31 cellular contexts compared by ENCODE assay signal in the genomic region with DNA sequence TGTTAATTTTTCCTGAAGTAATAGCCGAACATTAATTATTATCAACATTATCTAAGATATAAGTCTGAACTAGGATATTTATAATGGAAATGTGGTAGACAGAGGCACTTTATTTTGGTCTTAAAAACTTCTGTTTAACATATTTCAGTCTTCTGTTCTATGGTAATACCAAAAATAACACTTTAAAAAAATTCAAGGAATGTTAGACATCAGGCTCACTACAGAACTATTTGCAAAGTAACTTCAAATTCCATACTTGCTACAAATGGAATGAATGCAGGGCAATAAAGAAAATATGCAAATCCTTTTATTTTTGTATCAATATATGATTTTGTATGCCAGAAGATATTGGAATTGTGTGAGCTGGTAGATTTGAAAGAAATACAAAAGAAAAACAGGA.
DNase-seq lines count a peak whose midpoint lies in the region; ATAC-seq and TF ChIP-seq lines count a peak whose summit lies in the region.
"Had no signal": no experiment of that assay in that cellular context is flagged by ENCODE, and none has a peak within 500 bp of the region (broad histone marks: within the 10 kb centered on the region; RNA-seq: fewer than 3 reads in every experiment).

No MANE protein-coding gene starts in this region.

- no peaks in the 10 kb centered on the region for H3K4me1 ChIP-seq in CD4-positive, alpha-beta memory T cell (ENCODE audit: insufficient read depth, low read length)
- H3K4me1 ChIP-seq: heart right ventricle had no signal

- ATAC-seq in GM21423 (IDR thresholded peaks at IDR 0.05; ENCODE audit: unreplicated experiment), result no peak
- ATAC-seq: activated CD4-positive, alpha-beta T cell treated with anti-CD3 and anti-CD28 coated beads for 36 hours; activated CD8-positive, alpha-beta T cell treated with anti-CD3 and anti-CD28 coated beads, Interleukin-2, amount 10 ng/mL, durations not matched to agents 7 days and 5 days; activated T-helper 17 cell treated with anti-CD3 and anti-CD28 coated beads, Interleukin-2, amount 50 U/mL, for 72 hours; CD8-positive, alpha-beta T cell; effector memory CD8-positive, alpha-beta T cell; heart right ventricle; Panc1; sciatic nerve had no signal

- CTCF ChIA-PET in CD4-positive, alpha-beta memory T cell (lab: Charles Lee; ENCODE audit: partially characterized antibody), result no interaction called here

- H3K36me3 ChIP-seq in CD4-positive, alpha-beta memory T cell (ENCODE audit: insufficient read depth, low read length), result no peaks in the 10 kb centered on the region
- H3K36me3 ChIP-seq: heart right ventricle had no signal

- H3K9me3 Mint-ChIP-seq in CD4-positive, alpha-beta memory T cell, result peaks cover 0 to 5% (median 0%) of the 10 kb centered on the region in 8 donors
- H3K9me3 Mint-ChIP-seq: activated T-helper 17 cell treated with anti-CD3 and anti-CD28 coated beads, Interleukin-2, amount 50 U/mL, for 72 hours; CD8-positive, alpha-beta T cell had no signal

- POLR2A ChIA-PET in CD4-positive, alpha-beta memory T cell (lab: Charles Lee; ENCODE audit: partially characterized antibody), result no interaction called here

- no peaks in the 10 kb centered on the region for H3K4me1 Mint-ChIP-seq in CD4-positive, alpha-beta memory T cell
- H3K4me1 Mint-ChIP-seq: activated CD4-positive, alpha-beta T cell treated with anti-CD3 and anti-CD28 coated beads for 36 hours; activated T-helper 17 cell treated with anti-CD3 and anti-CD28 coated beads, Interleukin-2, amount 50 U/mL, for 72 hours; B cell; naive B cell had no signal

- DNase-seq in HCEC 1CT, result peak; percentile 50
- DNase-seq in amniotic epithelial cell (ENCODE audit: low read depth), result peak; percentile 4
- peak; percentile 55 for DNase-seq in fibroblast of the aortic adventitia (ENCODE audit: low read depth)
- DNase-seq in 8988T, result no peak
- no peak for DNase-seq in anterior cingulate cortex (lab: John Stamatoyannopoulos, UW)
- DNase-seq in CD4-positive, alpha-beta memory T cell, result no peak
- DNase-seq: activated CD4-positive, alpha-beta T cell treated with anti-CD3 and anti-CD28 coated beads for 36 hours; activated CD8-positive, alpha-beta T cell treated with anti-CD3 and anti-CD28 coated beads, Interleukin-2, amount 10 ng/mL, durations not matched to agents 7 days and 5 days; activated naive CD4-positive, alpha-beta T cell treated with anti-CD3 and anti-CD28 coated beads, Interleukin-2, amount 50 U/mL, for 16 hours; amygdala; CD8-positive, alpha-beta T cell; cortex of kidney; DMS 273 treated with DMSO at 0.1 percent for 48 hours; effector memory CD8-positive, alpha-beta T cell; foreskin melanocyte; heart right ventricle; Kasumi-1; naive B cell; NCI-H1436 treated with DMSO at 0.1 percent for 48 hours; NCI-H2081 treated with DMSO at 0.1 percent for 48 hours; NCI-H226; SHP77; stimulated activated CD4-positive, alpha-beta T cell treated with anti-CD3 and anti-CD28 coated beads, Interleukin-4, amount 100 ng/mL, for 4 hours; substantia nigra; T-helper 9 cell had no signal

- H3K27ac ChIP-seq in CD4-positive, alpha-beta memory T cell (ENCODE audit: low read depth, low read length), result no peak overlapping the region
- H3K27ac ChIP-seq: heart right ventricle, VCaP had no signal

- TF ChIP-seq CTCF in fibroblast of the aortic adventitia (IDR thresholded peaks at IDR 0.05; ENCODE audit: insufficient read depth, low read length), result no peak

- H3K4me3 ChIP-seq in fibroblast of the aortic adventitia (ENCODE audit: low read depth, low read length), result no peak overlapping the region
- no peak overlapping the region for H3K4me3 ChIP-seq in CD4-positive, alpha-beta memory T cell (ENCODE audit: low read length in 2 of 2)
- H3K4me3 ChIP-seq: heart right ventricle had no signal

- H3K27ac Mint-ChIP-seq in CD4-positive, alpha-beta memory T cell, result no peak overlapping the region
- H3K27ac Mint-ChIP-seq: activated CD4-positive, alpha-beta T cell treated with anti-CD3 and anti-CD28 coated beads for 36 hours; activated CD8-positive, alpha-beta T cell treated with anti-CD3 and anti-CD28 coated beads, Interleukin-2, amount 10 ng/mL, durations not matched to agents 7 days and 5 days; activated T-helper 17 cell treated with anti-CD3 and anti-CD28 coated beads, Interleukin-2, amount 50 U/mL, for 72 hours; B cell; CD8-positive, alpha-beta T cell; effector memory CD8-positive, alpha-beta T cell; naive B cell had no signal

- H3K27me3 ChIP-seq in CD4-positive, alpha-beta memory T cell (ENCODE audit: insufficient read depth, low read length), result no peaks in the 10 kb centered on the region
- H3K27me3 ChIP-seq: heart right ventricle had no signal

- no peaks in the 10 kb centered on the region for H3K9me3 ChIP-seq in CD4-positive, alpha-beta memory T cell (ENCODE audit: control insufficient read depth in 1 of 2, low read length in 2 of 2)

- no peaks in the 10 kb centered on the region for H3K36me3 Mint-ChIP-seq in CD4-positive, alpha-beta memory T cell
- H3K36me3 Mint-ChIP-seq: CD8-positive, alpha-beta T cell; naive B cell had no signal

- intact Hi-C loops in CD4-positive, alpha-beta memory T cell (cut with micrococcal nuclease), result no loop called here

- H3K4me3 Mint-ChIP-seq in CD4-positive, alpha-beta memory T cell, result no peak overlapping the region
- H3K4me3 Mint-ChIP-seq: activated CD4-positive, alpha-beta T cell treated with anti-CD3 and anti-CD28 coated beads for 36 hours; activated CD8-positive, alpha-beta T cell treated with anti-CD3 and anti-CD28 coated beads, Interleukin-2, amount 10 ng/mL, durations not matched to agents 7 days and 5 days; activated T-helper 17 cell treated with anti-CD3 and anti-CD28 coated beads, Interleukin-2, amount 50 U/mL, for 72 hours; B cell; CD8-positive, alpha-beta T cell; effector memory CD8-positive, alpha-beta T cell; naive B cell had no signal

- no peaks in the 10 kb centered on the region for H3K27me3 Mint-ChIP-seq in CD4-positive, alpha-beta memory T cell
- H3K27me3 Mint-ChIP-seq: activated CD4-positive, alpha-beta T cell treated with anti-CD3 and anti-CD28 coated beads for 36 hours; activated T-helper 17 cell treated with anti-CD3 and anti-CD28 coated beads, Interleukin-2, amount 50 U/mL, for 72 hours; B cell; effector memory CD8-positive, alpha-beta T cell had no signal

Comparison
In these comparisons a context has a peak if more than half of its experiments do, and no peak if none do; other contexts are left out.
1. DNase-seq: peak in HCEC 1CT (single experiment), amniotic epithelial cell (single experiment) and fibroblast of the aortic adventitia (single experiment); none in 8988T (single experiment), anterior cingulate cortex (0 of 58) and CD4-positive, alpha-beta memory T cell (0 of 5).